19 cellular contexts compared by ENCODE assay signal in the genomic region with DNA sequence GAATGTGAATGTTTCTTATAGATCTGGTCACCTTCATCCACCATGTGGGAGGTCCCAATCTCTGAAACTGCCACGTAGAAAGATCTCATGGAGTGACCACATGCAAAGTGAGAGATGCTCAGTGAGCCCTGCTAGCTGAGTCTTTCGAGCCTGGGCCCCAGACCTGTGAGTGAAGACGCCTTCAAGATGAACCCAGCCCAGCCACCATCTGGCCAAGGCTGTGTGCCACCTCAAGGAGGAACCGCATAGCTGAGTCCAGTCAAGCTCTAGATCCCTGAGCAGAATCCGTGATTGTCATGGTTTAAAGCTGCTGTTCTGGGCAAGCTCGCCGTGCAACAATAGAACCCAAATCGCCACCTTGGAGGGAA. TPM values are rescaled to one million over a fixed set of nuclear protein-coding genes. Genes with fewer than 3 reads are reported as not detected.
A peak's percentile ranks its signal among the peaks of the same experiment; 100 is the strongest.
DNase-seq lines count a peak whose midpoint lies in the region; ATAC-seq lines count a peak whose summit lies in the region.
"Had no signal": no experiment of that assay in that cellular context is flagged by ENCODE, and none has a peak within 500 bp of the region (broad histone marks: within the 10 kb centered on the region; RNA-seq: fewer than 3 reads in every experiment).

No MANE protein-coding gene starts in this region.

- DNase-seq in mesenteric fat pad (ENCODE audit: low spot score) = no peak
- DNase-seq in DMS153 (lab: John Stamatoyannopoulos, UW) = no peak
- no peak for DNase-seq in NCI-H69 (lab: John Stamatoyannopoulos, UW)
- DNase-seq: activated CD8-positive, alpha-beta T cell treated with anti-CD3 and anti-CD28 coated beads, Interleukin-2, amount 10 ng/mL, durations not matched to agents 7 days and 5 days; activated naive CD8-positive, alpha-beta T cell treated with anti-CD3 and anti-CD28 coated beads for 36 hours; activated T-cell treated with anti-CD3 and anti-CD28 coated beads, Interleukin-2, amount 50 U/mL, for 48 hours; body of pancreas; Calu3; heart right ventricle; naive B cell; NCI-H1436 treated with DMSO at 0.1 percent for 48 hours; NCI-H2171; NCI-H774; stimulated activated CD4-positive, alpha-beta T cell treated with anti-CD3 and anti-CD28 coated beads, Interleukin-4, amount 100 ng/mL, for 24 hours had no signal

- H3K9me3 Mint-ChIP-seq in stimulated activated memory B cell treated with anti-CD40 and anti-IgM and Interleukin-4, amounts not matched to agents 10 μg/mL and 1 μg/mL and 100 μg/mL, for 72 hours = no peaks in the 10 kb centered on the region
- H3K9me3 Mint-ChIP-seq: activated naive CD8-positive, alpha-beta T cell treated with anti-CD3 and anti-CD28 coated beads for 36 hours; naive B cell had no signal

- no peak overlapping the region for H3K27ac Mint-ChIP-seq in stimulated activated memory B cell treated with anti-CD40 and anti-IgM and Interleukin-4, amounts not matched to agents 10 μg/mL and 1 μg/mL and 100 μg/mL, for 72 hours
- H3K27ac Mint-ChIP-seq: activated CD8-positive, alpha-beta T cell treated with anti-CD3 and anti-CD28 coated beads, Interleukin-2, amount 10 ng/mL, durations not matched to agents 7 days and 5 days; activated naive CD8-positive, alpha-beta T cell treated with anti-CD3 and anti-CD28 coated beads for 36 hours; WTC11 had no signal

- H3K4me1 Mint-ChIP-seq in stimulated activated memory B cell treated with anti-CD40 and anti-IgM and Interleukin-4, amounts not matched to agents 10 μg/mL and 1 μg/mL and 100 μg/mL, for 72 hours = peaks cover 30% of the 10 kb centered on the region
- H3K4me1 Mint-ChIP-seq: WTC11 had no signal

- H3K27me3 Mint-ChIP-seq in stimulated activated memory B cell treated with anti-CD40 and anti-IgM and Interleukin-4, amounts not matched to agents 10 μg/mL and 1 μg/mL and 100 μg/mL, for 72 hours = no peaks in the 10 kb centered on the region
- H3K27me3 Mint-ChIP-seq: activated naive CD8-positive, alpha-beta T cell treated with anti-CD3 and anti-CD28 coated beads for 36 hours; naive B cell had no signal

- no peaks in the 10 kb centered on the region for H3K36me3 Mint-ChIP-seq in stimulated activated memory B cell treated with anti-CD40 and anti-IgM and Interleukin-4, amounts not matched to agents 10 μg/mL and 1 μg/mL and 100 μg/mL, for 72 hours
- H3K36me3 Mint-ChIP-seq: naive B cell had no signal

- ATAC-seq in GM19025 (IDR thresholded peaks at IDR 0.05; ENCODE audit: low read depth, unreplicated experiment) (peak; percentile 36), GM21529 (IDR thresholded peaks at IDR 0.05; ENCODE audit: unreplicated experiment) (peak; percentile 53), HG03280 (IDR thresholded peaks at IDR 0.05; ENCODE audit: unreplicated experiment) (peak; percentile 65)
- ATAC-seq in stimulated activated memory B cell treated with anti-CD40 and anti-IgM and Interleukin-4, amounts not matched to agents 10 μg/mL and 1 μg/mL and 100 μg/mL, for 72 hours = peak; percentile 37
- ATAC-seq: activated CD8-positive, alpha-beta T cell treated with anti-CD3 and anti-CD28 coated beads, Interleukin-2, amount 10 ng/mL, durations not matched to agents 7 days and 5 days; body of pancreas; heart right ventricle; WTC11 had no signal

- H3K4me3 Mint-ChIP-seq in stimulated activated memory B cell treated with anti-CD40 and anti-IgM and Interleukin-4, amounts not matched to agents 10 μg/mL and 1 μg/mL and 100 μg/mL, for 72 hours = no peak overlapping the region
- H3K4me3 Mint-ChIP-seq: activated CD8-positive, alpha-beta T cell treated with anti-CD3 and anti-CD28 coated beads, Interleukin-2, amount 10 ng/mL, durations not matched to agents 7 days and 5 days; activated naive CD8-positive, alpha-beta T cell treated with anti-CD3 and anti-CD28 coated beads for 36 hours; naive B cell; WTC11 had no signal

RNA-seq across cellular contexts. Expression of a gene that starts 20.2 kb away (rescaled TPM):
- total RNA-seq in mesenteric fat pad = 181 TPM
